Comparison of ENCODE assay signal across 9 cellular contexts in the genomic region with DNA sequence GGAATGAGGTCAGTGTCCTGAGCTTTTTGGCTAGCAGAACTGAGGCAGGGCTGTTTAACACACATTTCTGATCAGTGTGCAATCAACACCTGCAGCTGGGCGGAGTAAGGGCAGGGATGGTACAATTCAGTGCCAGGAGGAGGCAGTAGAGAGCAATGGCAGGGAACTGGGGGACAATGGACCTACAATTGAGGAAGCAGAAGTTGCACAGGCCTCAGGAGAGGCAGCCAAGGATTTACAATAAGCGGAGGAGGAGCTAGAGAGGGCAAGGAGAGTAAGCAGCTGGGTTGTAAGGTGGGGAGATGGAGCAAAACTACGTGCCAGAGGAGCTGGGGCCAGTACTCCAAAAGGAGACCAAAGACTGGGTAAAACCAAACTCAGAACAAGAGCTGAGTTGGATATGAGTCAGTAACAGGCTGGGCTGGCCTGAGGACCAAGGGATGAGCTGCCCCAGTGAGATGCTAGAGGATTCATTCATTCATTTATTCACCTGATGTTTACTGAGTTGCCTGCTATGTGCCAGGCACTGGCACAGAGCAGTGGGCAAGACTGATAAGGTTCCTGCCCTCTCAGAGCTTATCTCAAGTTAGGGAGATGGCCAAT. TPM values are rescaled to one million over a fixed set of nuclear protein-coding genes. Genes with fewer than 3 reads are reported as not detected.
DNase-seq lines count a peak whose midpoint lies in the region; ATAC-seq and TF ChIP-seq lines count a peak whose summit lies in the region.
"Had no signal": no experiment of that assay in that cellular context is flagged by ENCODE, and none has a peak within 500 bp of the region (broad histone marks: within the 10 kb centered on the region; RNA-seq: fewer than 3 reads in every experiment).

No MANE protein-coding gene starts in this region.

- H3K9me3 ChIP-seq in AG04450 (ENCODE audit: control insufficient read depth, insufficient read depth, low read length), result no peaks in the 10 kb centered on the region
- no peaks in the 10 kb centered on the region for H3K9me3 ChIP-seq in osteoblast (ENCODE audit: low read depth, low read length)

- peaks cover 6% of the 10 kb centered on the region for H3K36me3 Mint-ChIP-seq in activated CD8-positive, alpha-beta T cell treated with anti-CD3 and anti-CD28 coated beads, Interleukin-2, amount 10 ng/mL, durations not matched to agents 7 days and 5 days (ENCODE audit: low read depth)

- no peaks in the 10 kb centered on the region for H3K79me2 ChIP-seq in osteoblast (ENCODE audit: insufficient read depth, low read length)

- intact Hi-C loops in lower leg skin (cut with DNase I; ENCODE audit: low total_unique reads), result no loop called here

- H3K4me3 ChIP-seq in AG04450 (ENCODE audit: low read depth, low read length) (no peak overlapping the region), fibroblast of mammary gland (ENCODE audit: control insufficient read depth, low read depth, low read length) (no peak overlapping the region), osteoblast (ENCODE audit: insufficient read depth, low read length) (no peak overlapping the region), lower leg skin (ENCODE audit: low read depth, poor library complexity, severe bottlenecking) (no peak overlapping the region)

- POLR2A ChIA-PET in AG04450 (lab: Yijun Ruan, JAX), result interaction anchor here (0.7 to 0.9 kb wide), 2 partner anchors 9 to 15 kb away, joined by 3 read pairs; partner anchors contain the start of gene HMGCL
- POLR2A ChIA-PET in activated CD8-positive, alpha-beta T cell treated with anti-CD3 and anti-CD28 coated beads, Interleukin-2, amount 10 ng/mL, durations not matched to agents 7 days and 5 days (lab: Charles Lee), result interaction anchor here (0.9 to 1.3 kb wide), 5 partner anchors 10 to 103 kb away, joined by 3 to 5 read pairs (median 4); partner anchors contain the start of genes CNR2, GALE and HMGCL

- CTCF ChIA-PET in AG04450 (lab: Charles Lee), result interaction anchor here (0.7 to 1.7 kb wide), 7 partner anchors 8 to 106 kb away, joined by 3 to 8 read pairs (median 4); no protein-coding TSS in a partner anchor
- CTCF ChIA-PET in activated CD8-positive, alpha-beta T cell treated with anti-CD3 and anti-CD28 coated beads, Interleukin-2, amount 10 ng/mL, durations not matched to agents 7 days and 5 days (lab: Charles Lee), result interaction anchor here (0.7 to 7.7 kb wide), 39 partner anchors 11 to 670 kb away, joined by 3 to 131 read pairs (median 5); partner anchors contain the start of genes CNR2, ELOA, FUCA1 and GALE

- H3K9me3 Mint-ChIP-seq in activated CD8-positive, alpha-beta T cell treated with anti-CD3 and anti-CD28 coated beads, Interleukin-2, amount 10 ng/mL, durations not matched to agents 7 days and 5 days (ENCODE audit: insufficient read depth), result no peaks in the 10 kb centered on the region
- H3K9me3 Mint-ChIP-seq: stimulated activated naive CD8-positive, alpha-beta T cell treated with anti-CD3 and anti-CD28 coated beads, Interleukin-15, Interleukin-2, amounts not matched to agents 100 ng/mL and 50 ng/mL, for 24 hours had no signal

- peaks cover 31% of the 10 kb centered on the region for H3K36me3 ChIP-seq in osteoblast (ENCODE audit: insufficient read depth, low read length)

- no peak for DNase-seq in AG04450 (ENCODE audit: low read depth, low spot score)
- peak; percentile 85 for DNase-seq in NAMALWA (ENCODE audit: low spot score)
- DNase-seq in activated CD8-positive, alpha-beta T cell treated with anti-CD3 and anti-CD28 coated beads, Interleukin-2, amount 10 ng/mL, durations not matched to agents 7 days and 5 days, result peak; percentile 75
- DNase-seq in fibroblast of mammary gland (ENCODE audit: low read depth), result peak; percentile 43
- DNase-seq in osteoblast (ENCODE audit: insufficient read length, low spot score, missing footprints), result peak; percentile 54
- no peak for DNase-seq in lower leg skin (ENCODE audit: low spot score in 2 of 2)

- no peaks in the 10 kb centered on the region for H4K20me1 ChIP-seq in osteoblast (ENCODE audit: insufficient read depth, low read length)

- H3K27ac ChIP-seq in AG04450 (ENCODE audit: low read depth, low read length) (no peak overlapping the region), osteoblast (ENCODE audit: low read depth, low read length) (no peak overlapping the region)

- 63 to 73% methylated on average over 3 of the region's 3 CpGs for WGBS in lower leg skin, 2 donors

- H2AFZ ChIP-seq in osteoblast (ENCODE audit: low read length), result no peak overlapping the region

- peak; percentile 59 for TF ChIP-seq CTCF in AG04450 (IDR thresholded peaks at IDR 0.05; ENCODE audit: low read depth, low read length)
- peak; percentile 72 for TF ChIP-seq CTCF in fibroblast of mammary gland (conservative IDR thresholded peaks at IDR 0.05; ENCODE audit: control insufficient read depth, insufficient read depth, low read depth, low read length)
- peak; percentile 70 for TF ChIP-seq CTCF in osteoblast (IDR thresholded peaks at IDR 0.05; ENCODE audit: extremely low read depth, low read depth, low read length)
- TF ChIP-seq CTCF in lower leg skin (IDR thresholded peaks at IDR 0.05), result no peak

- H3K4me3 Mint-ChIP-seq in activated CD8-positive, alpha-beta T cell treated with anti-CD3 and anti-CD28 coated beads, Interleukin-2, amount 10 ng/mL, durations not matched to agents 7 days and 5 days, result no peak overlapping the region
- H3K4me3 Mint-ChIP-seq: stimulated activated naive CD8-positive, alpha-beta T cell treated with anti-CD3 and anti-CD28 coated beads, Interleukin-15, Interleukin-2, amounts not matched to agents 100 ng/mL and 50 ng/mL, for 24 hours had no signal

- H3K27ac Mint-ChIP-seq in activated CD8-positive, alpha-beta T cell treated with anti-CD3 and anti-CD28 coated beads, Interleukin-2, amount 10 ng/mL, durations not matched to agents 7 days and 5 days, result no peak overlapping the region
- H3K27ac Mint-ChIP-seq: stimulated activated naive CD8-positive, alpha-beta T cell treated with anti-CD3 and anti-CD28 coated beads, Interleukin-15, Interleukin-2, amounts not matched to agents 100 ng/mL and 50 ng/mL, for 24 hours had no signal

- H3K27me3 ChIP-seq in AG04450 (ENCODE audit: control insufficient read depth, insufficient read depth, low read length) (no peaks in the 10 kb centered on the region), osteoblast (ENCODE audit: insufficient read depth, low read length) (no peaks in the 10 kb centered on the region)

- no peak overlapping the region for H3K4me2 ChIP-seq in osteoblast (ENCODE audit: insufficient read depth, low read length)

- TF ChIP-seq POLR2A in lower leg skin (IDR thresholded peaks at IDR 0.05), result no peak

- ATAC-seq in GM18867 (IDR thresholded peaks at IDR 0.05; ENCODE audit: unreplicated experiment), result peak; percentile 55
- peak; percentile 67 for ATAC-seq in activated CD8-positive, alpha-beta T cell treated with anti-CD3 and anti-CD28 coated beads, Interleukin-2, amount 10 ng/mL, durations not matched to agents 7 days and 5 days
- ATAC-seq in GM21515 (IDR thresholded peaks at IDR 0.05; ENCODE audit: unreplicated experiment), result no peak

- H3K4me1 Mint-ChIP-seq in activated CD8-positive, alpha-beta T cell treated with anti-CD3 and anti-CD28 coated beads, Interleukin-2, amount 10 ng/mL, durations not matched to agents 7 days and 5 days (ENCODE audit: low read depth), result peaks cover 26% of the 10 kb centered on the region

- H3K4me1 ChIP-seq in osteoblast (ENCODE audit: insufficient read depth, low read length), result no peaks in the 10 kb centered on the region

- H3K27me3 Mint-ChIP-seq in activated CD8-positive, alpha-beta T cell treated with anti-CD3 and anti-CD28 coated beads, Interleukin-2, amount 10 ng/mL, durations not matched to agents 7 days and 5 days (ENCODE audit: low read depth), result no peaks in the 10 kb centered on the region
- H3K27me3 Mint-ChIP-seq: stimulated activated naive CD8-positive, alpha-beta T cell treated with anti-CD3 and anti-CD28 coated beads, Interleukin-15, Interleukin-2, amounts not matched to agents 100 ng/mL and 50 ng/mL, for 24 hours had no signal

RNA-seq across cellular contexts. Expression of gene GALE, which starts 10.4 kb away (rescaled TPM):
- polyA plus RNA-seq in AG04450 (2011; rRNA removed), result 19.2 and 21.0 TPM in 2 replicates
- polyA minus RNA-seq in AG04450 (2011; rRNA and poly(A)+ RNA removed), result 13.9 and 16.1 TPM in 2 replicates
- 10 to 100 TPM; 27.6 to 31.9 TPM for total RNA-seq in activated CD8-positive, alpha-beta T cell treated with anti-CD3 and anti-CD28 coated beads, Interleukin-2, amount 10 ng/mL, durations not matched to agents 7 days and 5 days
- total RNA-seq in osteoblast (11.8 and 13.4 TPM in 2 replicates), lower leg skin (10 to 100 TPM; 12.8 to 39.3 (median 29.5) TPM)

RNA-seq across cellular contexts. Expression of gene HMGCL, which starts 14.3 kb away (rescaled TPM):
- 38.8 and 39.5 TPM in 2 replicates for polyA plus RNA-seq in AG04450 (2011; rRNA removed)
- 20.2 and 28.0 TPM in 2 replicates for polyA minus RNA-seq in AG04450 (2011; rRNA and poly(A)+ RNA removed)
- 10 to 100 TPM; 24.9 to 27.1 TPM for total RNA-seq in activated CD8-positive, alpha-beta T cell treated with anti-CD3 and anti-CD28 coated beads, Interleukin-2, amount 10 ng/mL, durations not matched to agents 7 days and 5 days
- 36.5 and 39.8 TPM in 2 replicates for total RNA-seq in osteoblast
- total RNA-seq in lower leg skin, result 10 to 100 TPM; 30.9 to 44.9 (median 36.0) TPM

RNA-seq across cellular contexts. Expression of gene LYPLA2, which starts 20.0 kb away (rescaled TPM):
- 27.1 and 37.8 TPM in 2 replicates for polyA plus RNA-seq in AG04450 (2011; rRNA removed)
- polyA minus RNA-seq in AG04450 (2011; rRNA and poly(A)+ RNA removed), result 28.3 and 39.5 TPM in 2 replicates
- total RNA-seq in activated CD8-positive, alpha-beta T cell treated with anti-CD3 and anti-CD28 coated beads, Interleukin-2, amount 10 ng/mL, durations not matched to agents 7 days and 5 days, result 10 to 100 TPM; 84.2 to 88.2 TPM
- total RNA-seq in osteoblast, result 28.3 and 36.9 TPM in 2 replicates
- total RNA-seq in lower leg skin, result 10 to 100 TPM; 57.6 to 76.0 (median 66.7) TPM

RNA-seq across cellular contexts. Expression of gene PITHD1, which starts 32.7 kb away (rescaled TPM):
- polyA plus RNA-seq in AG04450 (2011; rRNA removed), result 32.4 and 41.1 TPM in 2 replicates
- polyA minus RNA-seq in AG04450 (2011; rRNA and poly(A)+ RNA removed), result 7.8 and 8.3 TPM in 2 replicates
- 10 to 100 TPM; 62.3 to 67.9 TPM for total RNA-seq in activated CD8-positive, alpha-beta T cell treated with anti-CD3 and anti-CD28 coated beads, Interleukin-2, amount 10 ng/mL, durations not matched to agents 7 days and 5 days
- total RNA-seq in osteoblast (29.8 and 31.1 TPM in 2 replicates), lower leg skin (100 to 1,000 TPM in 1 of 4 donors, 10 to 100 TPM in 3; 77.0 to 115 (median 85.7) TPM)

RNA-seq across cellular contexts. Expression of gene FUCA1, which starts 57.2 kb away (rescaled TPM):
- 2.9 and 3.9 TPM in 2 replicates for polyA plus RNA-seq in AG04450 (2011; rRNA removed)
- 0.69 and 1.7 TPM in 2 replicates for polyA minus RNA-seq in AG04450 (2011; rRNA and poly(A)+ RNA removed)
- total RNA-seq in activated CD8-positive, alpha-beta T cell treated with anti-CD3 and anti-CD28 coated beads, Interleukin-2, amount 10 ng/mL, durations not matched to agents 7 days and 5 days, result 1 to 10 TPM; 7.1 to 7.3 TPM
- total RNA-seq in osteoblast (31.2 and 34.7 TPM in 2 replicates), lower leg skin (10 to 100 TPM; 11.6 to 23.5 (median 18.7) TPM)

Comparison
In these comparisons a context has a peak if more than half of its experiments do, and no peak if none do; other contexts are left out.
1. DNase-seq: peak in NAMALWA (single experiment), activated CD8-positive, alpha-beta T cell treated with anti-CD3 and anti-CD28 coated beads, Interleukin-2, amount 10 ng/mL, durations not matched to agents 7 days and 5 days (single experiment), fibroblast of mammary gland (single experiment) and osteoblast (single experiment); none in AG04450 (single experiment) and lower leg skin (0 of 2).
2. CTCF ChIP-seq: peak in AG04450 (single experiment), fibroblast of mammary gland (single experiment) and osteoblast (single experiment); none in lower leg skin (0 of 3).